15 cellular contexts compared by ENCODE assay signal in genomic region chr3:147397155-147397888, GRCh38. TPM values are rescaled to one million over a fixed set of nuclear protein-coding genes. Genes with fewer than 3 reads are reported as not detected.
DNase-seq lines count a peak whose midpoint lies in the region; ATAC-seq and TF ChIP-seq lines count a peak whose summit lies in the region.
"Had no signal": no experiment of that assay in that cellular context is flagged by ENCODE, and none has a peak within 500 bp of the region (broad histone marks: within the 10 kb centered on the region; RNA-seq: fewer than 3 reads in every experiment).

No MANE protein-coding gene starts in this region.

- intact Hi-C loops in right cardiac atrium (cut with DNase I) (no loop called here), cardiac septum (cut with DNase I) (no loop called here), CD14-positive monocyte (cut with micrococcal nuclease) (no loop called here)

- H3K4me1 ChIP-seq in right cardiac atrium (ENCODE audit: control insufficient read depth, insufficient read depth, low read length), result peaks cover 3% of the 10 kb centered on the region
- H3K4me1 ChIP-seq in mesenchymal stem cell (ENCODE audit: control insufficient read depth, insufficient read depth, low read depth, low read length), result peaks cover 16% of the 10 kb centered on the region

- H3K18ac ChIP-seq in mesenchymal stem cell (ENCODE audit: low read depth in 1 of 2, low read length in 2 of 2), result no peak overlapping the region

- H2AK5ac ChIP-seq in mesenchymal stem cell (ENCODE audit: low read length, severe bottlenecking), result no peak overlapping the region

- DNase-seq in right cardiac atrium (no peak), cardiac septum (ENCODE audit: low spot score) (no peak), coronary artery (ENCODE audit: low spot score) (peak; percentile 66), mesenchymal stem cell (no peak), NOMO-1 treated with DMSO at 0.1 percent for 48 hours (lab: John Stamatoyannopoulos, UW; ENCODE audit: unreplicated experiment) (no peak), CD14-positive monocyte (ENCODE audit: low spot score) (no peak)
- no peak for DNase-seq in stimulated activated effector memory CD8-positive, alpha-beta T cell treated with anti-CD3 and anti-CD28 coated beads, Interleukin-12 subunit alpha, Interleukin-12 subunit beta, amount 100 ng/mL, for 72 hours (ENCODE audit: low spot score in 2 of 2)
- DNase-seq: DMS153; effector CD8-positive, alpha-beta T cell; left ventricle myocardium superior; trophoblast cell had no signal

- no peak overlapping the region for H3K27ac Mint-ChIP-seq in stimulated activated effector memory CD8-positive, alpha-beta T cell treated with anti-CD3 and anti-CD28 coated beads, Interleukin-12 subunit alpha, Interleukin-12 subunit beta, amount 100 ng/mL, for 72 hours
- no peak overlapping the region for H3K27ac Mint-ChIP-seq in CD14-positive monocyte

- H3K4me2 ChIP-seq in mesenchymal stem cell (ENCODE audit: low read length, poor library complexity, severe bottlenecking), result peak overlapping the region; percentile 84

- no peak overlapping the region for H3K4ac ChIP-seq in mesenchymal stem cell (ENCODE audit: low read depth in 1 of 2, low read length in 2 of 2)

- H3K4me3 Mint-ChIP-seq in stimulated activated effector memory CD8-positive, alpha-beta T cell treated with anti-CD3 and anti-CD28 coated beads, Interleukin-12 subunit alpha, Interleukin-12 subunit beta, amount 100 ng/mL, for 72 hours, result no peak overlapping the region
- H3K4me3 Mint-ChIP-seq in CD14-positive monocyte, result peak overlapping the region in 1 of 2 donors; percentile 86

- ATAC-seq in right cardiac atrium, result no peak
- ATAC-seq in stimulated activated effector memory CD8-positive, alpha-beta T cell treated with anti-CD3 and anti-CD28 coated beads, Interleukin-12 subunit alpha, Interleukin-12 subunit beta, amount 100 ng/mL, for 72 hours, result no peak
- ATAC-seq in GM21526 (IDR thresholded peaks at IDR 0.05; ENCODE audit: low FRiP score, unreplicated experiment), result no peak
- ATAC-seq: gastroesophageal sphincter, left ventricle myocardium superior, pancreas had no signal

- 4% methylated on average over 35 of the region's 35 CpGs for WGBS in right cardiac atrium
- 3% methylated on average over 35 of the region's 35 CpGs for WGBS in mesenchymal stem cell

- H2AFZ ChIP-seq in mesenchymal stem cell (ENCODE audit: low read depth, low read length), result no peak overlapping the region

- no peak overlapping the region for H4K91ac ChIP-seq in mesenchymal stem cell (ENCODE audit: low read length)

- H3K27me3 Mint-ChIP-seq in CD14-positive monocyte (ENCODE audit: low read depth in 3 of 3), result peaks cover 93 to 95% (median 95%) of the 10 kb centered on the region in 3 donors

- no peak overlapping the region for H2BK12ac ChIP-seq in mesenchymal stem cell (ENCODE audit: low read length in 2 of 2)

- H3K9ac ChIP-seq in mesenchymal stem cell (ENCODE audit: low read length), result no peak overlapping the region

- no peak overlapping the region for H2BK15ac ChIP-seq in mesenchymal stem cell (ENCODE audit: low read depth, poor library complexity, severe bottlenecking)

- H3K4me1 Mint-ChIP-seq in stimulated activated effector memory CD8-positive, alpha-beta T cell treated with anti-CD3 and anti-CD28 coated beads, Interleukin-12 subunit alpha, Interleukin-12 subunit beta, amount 100 ng/mL, for 72 hours, result no peaks in the 10 kb centered on the region
- H3K4me1 Mint-ChIP-seq in CD14-positive monocyte, result peaks cover 9% of the 10 kb centered on the region

- peak overlapping the region; percentile 15 for H3K4me3 ChIP-seq in right cardiac atrium (ENCODE audit: low read length)
- no peak overlapping the region for H3K4me3 ChIP-seq in coronary artery
- H3K4me3 ChIP-seq in mesenchymal stem cell (ENCODE audit: insufficient read depth in 1 of 2, low read depth in 1 of 2, low read length in 2 of 2), result peak overlapping the region; percentile 52 to 57
- H3K4me3 ChIP-seq: gastroesophageal sphincter, pancreas, SJSA1 had no signal

- H3K9me3 ChIP-seq in right cardiac atrium (ENCODE audit: control insufficient read depth, low read length), result no peaks in the 10 kb centered on the region
- H3K9me3 ChIP-seq in mesenchymal stem cell (ENCODE audit: control insufficient read depth, low read length), result no peaks in the 10 kb centered on the region
- H3K9me3 ChIP-seq: gastroesophageal sphincter, pancreas, SJSA1 had no signal

- peaks cover 0 to 3% of the 10 kb centered on the region in 2 experiments for H3K36me3 ChIP-seq in mesenchymal stem cell (ENCODE audit: control insufficient read depth in 1 of 2, insufficient read depth in 2 of 2, low read depth in 1 of 2, low read length in 2 of 2)
- H3K36me3 ChIP-seq: gastroesophageal sphincter, pancreas, SJSA1 had no signal

- H3K14ac ChIP-seq in mesenchymal stem cell (ENCODE audit: low read length in 2 of 2), result no peak overlapping the region

- H3K9me3 Mint-ChIP-seq in stimulated activated effector memory CD8-positive, alpha-beta T cell treated with anti-CD3 and anti-CD28 coated beads, Interleukin-12 subunit alpha, Interleukin-12 subunit beta, amount 100 ng/mL, for 72 hours, result no peaks in the 10 kb centered on the region
- H3K9me3 Mint-ChIP-seq in CD14-positive monocyte, result peaks cover 19 to 72% (median 63%) of the 10 kb centered on the region in 7 donors

- peak overlapping the region; percentile 54 for H2BK5ac ChIP-seq in mesenchymal stem cell (ENCODE audit: low read depth, low read length, poor library complexity, severe bottlenecking)

- H3K27me3 ChIP-seq in right cardiac atrium (ENCODE audit: control insufficient read depth, insufficient read depth) (peaks cover 15% of the 10 kb centered on the region), mesenchymal stem cell (ENCODE audit: control insufficient read depth in 1 of 2, insufficient read depth in 1 of 2, low read length in 2 of 2) (peaks cover 0 to 99% of the 10 kb centered on the region in 2 experiments)
- H3K27me3 ChIP-seq: SJSA1 had no signal

- TF ChIP-seq CTCF in coronary artery (IDR thresholded peaks at IDR 0.05) (no peak), CD14-positive monocyte (IDR thresholded peaks at IDR 0.05) (no peak)

- H3K79me1 ChIP-seq in mesenchymal stem cell (replicated peaks; ENCODE audit: low read length, poor library complexity, severe bottlenecking), result peaks cover 9% of the 10 kb centered on the region

- no peak overlapping the region for H2BK120ac ChIP-seq in mesenchymal stem cell (ENCODE audit: low read depth, low read length)

- H4K8ac ChIP-seq in mesenchymal stem cell (ENCODE audit: low read length), result no peak overlapping the region

- no peak overlapping the region for H3K27ac ChIP-seq in right cardiac atrium (ENCODE audit: low read length)
- H3K27ac ChIP-seq in coronary artery, result no peak overlapping the region
- H3K27ac ChIP-seq in mesenchymal stem cell (ENCODE audit: low read length, poor library complexity, severe bottlenecking), result peak overlapping the region; percentile 85
- H3K27ac ChIP-seq: gastroesophageal sphincter, pancreas, SJSA1 had no signal

- no peak overlapping the region for H3K23ac ChIP-seq in mesenchymal stem cell (ENCODE audit: low read length in 2 of 2)

- peaks cover 6% of the 10 kb centered on the region for H3K36me3 Mint-ChIP-seq in stimulated activated effector memory CD8-positive, alpha-beta T cell treated with anti-CD3 and anti-CD28 coated beads, Interleukin-12 subunit alpha, Interleukin-12 subunit beta, amount 100 ng/mL, for 72 hours
- peaks cover 12 to 13% of the 10 kb centered on the region in 2 donors for H3K36me3 Mint-ChIP-seq in CD14-positive monocyte

RNA-seq across cellular contexts. Expression of gene ZIC4, which starts 9.0 kb away (rescaled TPM):
- total RNA-seq in right cardiac atrium, result not detected
- not detected for polyA plus RNA-seq in right cardiac atrium
- not detected for total RNA-seq in cardiac septum
- polyA plus RNA-seq in mesenchymal stem cell (2013, experiment 1 of 2), result not detected
- not detected for polyA plus RNA-seq in mesenchymal stem cell (2013, experiment 2 of 2)
- polyA plus RNA-seq in CD14-positive monocyte, result not detected
- total RNA-seq: left ventricle myocardium superior, pancreas had no signal
- polyA plus RNA-seq: pancreas had no signal

RNA-seq across cellular contexts. Expression of gene ZIC1, which starts 11.8 kb away (rescaled TPM):
- under 1 TPM in 1 of 4 donors, not detected in 3; 0.95 TPM for total RNA-seq in right cardiac atrium
- not detected for polyA plus RNA-seq in right cardiac atrium
- total RNA-seq in cardiac septum, result not detected
- 0.17 TPM for polyA plus RNA-seq in mesenchymal stem cell (2013, experiment 1 of 2)
- 0.14 TPM for polyA plus RNA-seq in mesenchymal stem cell (2013, experiment 2 of 2)
- polyA plus RNA-seq in CD14-positive monocyte, result not detected
- total RNA-seq: left ventricle myocardium superior, pancreas had no signal
- polyA plus RNA-seq: pancreas had no signal
